ENCODE assay signal across 8 cellular contexts in genomic region chr9:126715382-126715781, GRCh38.
"Had no signal": no experiment of that assay in that cellular context is flagged by ENCODE, and none has a peak within 500 bp of the region (broad histone marks: within the 10 kb centered on the region; RNA-seq: fewer than 3 reads in every experiment).

No MANE protein-coding gene starts in this region.

- H3K9me3 ChIP-seq: HAP-1 had no signal

- H3K4me3 ChIP-seq: GM23248, HAP-1 had no signal

- ATAC-seq: HCT116 had no signal

- H3K27ac ChIP-seq: GM23248, HL-60 had no signal

- H2AFZ ChIP-seq: GM23248 had no signal

- H3K9ac ChIP-seq: GM23248 had no signal

- H3K36me3 ChIP-seq: HAP-1 had no signal

- DNase-seq: GM23248, GOT3, H7, IMR-90, KBM-7 had no signal
